Comparison of ENCODE assay signal across 8 cellular contexts in the genomic region with DNA sequence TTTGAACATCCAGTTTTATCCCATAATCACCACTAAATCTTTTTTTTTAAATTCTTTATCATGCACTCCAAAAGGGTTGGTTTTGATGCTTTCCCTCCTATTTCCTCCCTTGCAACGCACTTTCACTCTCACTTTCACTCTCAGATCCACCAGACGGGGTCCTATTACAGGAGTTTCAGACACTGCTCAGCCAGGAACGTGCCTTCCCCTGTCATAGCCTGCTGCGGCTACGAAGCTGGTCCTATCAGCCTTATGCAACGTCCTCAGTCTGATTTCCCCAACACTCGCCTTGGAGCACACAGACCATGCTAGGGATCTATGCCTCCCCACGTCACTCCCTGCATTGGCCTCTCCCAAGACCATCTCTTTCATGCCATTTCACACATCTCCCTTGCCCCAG. TPM values are rescaled to one million over a fixed set of nuclear protein-coding genes. Genes with fewer than 3 reads are reported as not detected.
DNase-seq lines count a peak whose midpoint lies in the region; ATAC-seq and TF ChIP-seq lines count a peak whose summit lies in the region.

No MANE protein-coding gene starts in this region.

- ATAC-seq in GM18517 (IDR thresholded peaks at IDR 0.05; ENCODE audit: unreplicated experiment) (peak; percentile 70), body of pancreas (peak; percentile 66), aorta (ENCODE audit: low FRiP score) (peak; percentile 75)

- no peak overlapping the region for H3K27ac Mint-ChIP-seq in HFFc6

- no peaks in the 10 kb centered on the region for H3K36me3 Mint-ChIP-seq in HFFc6 (ENCODE audit: low read depth)

- peak overlapping the region; percentile 88 for H3K4me3 Mint-ChIP-seq in HFFc6

- no peaks in the 10 kb centered on the region for H3K36me3 ChIP-seq in body of pancreas (replicated peaks in 1 of 2; ENCODE audit: insufficient read depth in 1 of 2, low read depth in 2 of 2)
- H3K36me3 ChIP-seq in aorta (ENCODE audit: control insufficient read depth in 1 of 2, insufficient read depth in 2 of 2, low read length in 1 of 2), result no peaks in the 10 kb centered on the region

- H3K4me3 ChIP-seq in body of pancreas (peak overlapping the region; percentile 10 to 17), aorta (ENCODE audit: low read length in 2 of 2) (peak overlapping the region; percentile 79 to 83)

- H3K9me3 ChIP-seq in body of pancreas, result no peaks in the 10 kb centered on the region
- no peaks in the 10 kb centered on the region for H3K9me3 ChIP-seq in aorta (ENCODE audit: control insufficient read depth, low read length)

- H3K4me1 ChIP-seq in body of pancreas (peaks cover 14% of the 10 kb centered on the region), aorta (ENCODE audit: control insufficient read depth in 1 of 2, insufficient read depth in 2 of 2, low read length in 2 of 2) (peaks cover 3 to 5% of the 10 kb centered on the region in 2 donors)

- no peaks in the 10 kb centered on the region; the same call in 1 of the 2 replicates for H3K27me3 Mint-ChIP-seq in HFFc6 (ENCODE audit: insufficient read depth)

- H3K4me1 Mint-ChIP-seq in HFFc6 (ENCODE audit: low read depth), result no peaks in the 10 kb centered on the region; the same call in 1 of the 2 replicates

- TF ChIP-seq POLR2A in body of pancreas (IDR thresholded peaks at IDR 0.05), result peak in 1 of 3 donors; percentile 22

- peaks cover 26% of the 10 kb centered on the region; the same call in 1 of the 2 replicates for H3K9me3 Mint-ChIP-seq in HFFc6

- TF ChIP-seq CTCF in HFFc6 (IDR thresholded peaks at IDR 0.05) (no peak), body of pancreas (IDR thresholded peaks at IDR 0.05) (peak in 1 of 7 experiments; percentile 7)

- no peak for DNase-seq in HFFc6
- DNase-seq in NCI-H345 treated with DMSO at 0.1 percent for 48 hours (lab: John Stamatoyannopoulos, UW; ENCODE audit: unreplicated experiment), result peak; percentile 57
- DNase-seq in body of pancreas, result peak; percentile 30 to 48 (median 35)
- peak; percentile 51 for DNase-seq in medulla oblongata (ENCODE audit: extremely low spot score)
- peak in 1 of 2 donors; percentile 60 for DNase-seq in aorta
- no peak for DNase-seq in occipital lobe (lab: John Stamatoyannopoulos, UW)
- DNase-seq in 8988T, result no peak

- H3K27me3 ChIP-seq in body of pancreas (no peaks in the 10 kb centered on the region), aorta (ENCODE audit: control insufficient read depth in 1 of 2, insufficient read depth in 2 of 2, low read length in 1 of 2) (no peaks in the 10 kb centered on the region)

- peak overlapping the region in 3 of 4 donors; percentile 62 to 82 (median 71) for H3K27ac ChIP-seq in body of pancreas
- H3K27ac ChIP-seq in aorta (ENCODE audit: low read depth in 1 of 2, low read length in 2 of 2), result no peak overlapping the region

- intact Hi-C loops in body of pancreas (cut with DNase I) (no loop called here), aorta (cut with DNase I) (no loop called here)

- 8% methylated on average over 8 of the region's 8 CpGs for WGBS in body of pancreas, 2 donors
- 3 to 24% methylated on average over 8 of the region's 8 CpGs for WGBS in aorta, 2 donors

RNA-seq across cellular contexts. Expression of a gene that starts 23.4 kb away (rescaled TPM):
- total RNA-seq in HFFc6 (2021; fragmentation: NEBNext Ultra II Directional; extraction: Animal tissue kit (Norgen Biotek cat#: 25700)), result not detected
- not detected for total RNA-seq in body of pancreas
- not detected for total RNA-seq in aorta
- not detected for polyA plus RNA-seq in aorta
- 0.47 TPM for total RNA-seq in occipital lobe

Comparison
In these comparisons a context has a peak if more than half of its experiments do, and no peak if none do; other contexts are left out.
1. DNase-seq: peak in NCI-H345 treated with DMSO at 0.1 percent for 48 hours (single experiment), body of pancreas (4 of 4) and medulla oblongata (single experiment); none in HFFc6 (single experiment), occipital lobe (single experiment) and 8988T (single experiment).
2. H3K27ac ChIP-seq: peak in body of pancreas (3 of 4); none in aorta (0 of 2).
3. Peak in every context shown above with its lines, with median percentiles within 50 percentile points of each other: ATAC-seq.